1 cellular context compared by ENCODE assay signal in genomic region chr1:226309398-226310122, GRCh38.
TF ChIP-seq lines count a peak whose summit lies in the region.

No MANE protein-coding gene starts in this region.

TF ChIP-seq in K562, 482 proteins besides CTCF, POLR2A, EP300 and RAD21 (continued from another document and continues in another):
- TF ChIP-seq HMBOX1 (IDR thresholded peaks at IDR 0.05) (no peak), HDAC2 (IDR thresholded peaks at IDR 0.05) (no peak), ZNF512 (tag; IDR thresholded peaks at IDR 0.05) (no peak), TCFL5 (CRISPR knock-in tag; conservative IDR thresholded peaks at IDR 0.05) (no peak), ETV1 (tag; conservative IDR thresholded peaks at IDR 0.05; ENCODE audit: low read depth) (no peak), ILF3 (IDR thresholded peaks at IDR 0.05; ENCODE audit: borderline replicate concordance) (no peak), ZBTB7A (IDR thresholded peaks at IDR 0.05; ENCODE audit: borderline replicate concordance, control insufficient read depth, low read depth, low read length) (peak; percentile 4; the same call in 1 of the 2 replicates), ZNF280A (IDR thresholded peaks at IDR 0.05; ENCODE audit: low read depth, partially characterized antibody) (no peak), PHF8 (IDR thresholded peaks at IDR 0.05; ENCODE audit: borderline replicate concordance, low read length) (peak; percentile 72; the same call in 1 of the 2 replicates), USF1 (CRISPR knock-in tag; IDR thresholded peaks at IDR 0.05) (no peak), ATF3 (IDR thresholded peaks at IDR 0.05) (no peak), ATF3 (CRISPR knock-in tag; conservative IDR thresholded peaks at IDR 0.05) (no peak), SFPQ (IDR thresholded peaks at IDR 0.05; ENCODE audit: low read depth, low read length) (no peak), TFE3 (CRISPR knock-in tag; IDR thresholded peaks at IDR 0.05) (no peak), CREB3L1 (IDR thresholded peaks at IDR 0.05; ENCODE audit: borderline replicate concordance, low read depth) (no peak; the same call in 1 of the 2 replicates), HDAC1 (IDR thresholded peaks at IDR 0.05) (peak in 1 of 2 experiments; percentile 71; a peak in 2 of 4 replicates), ATF6 (CRISPR knock-in tag; IDR thresholded peaks at IDR 0.05) (no peak; the same call in 1 of the 2 replicates), ID3 (CRISPR knock-in tag; IDR thresholded peaks at IDR 0.05) (no peak), ID3 (tag; IDR thresholded peaks at IDR 0.05) (peak; percentile 43; the same call in 1 of the 2 replicates), POLR2AphosphoS2 (IDR thresholded peaks at IDR 0.05; ENCODE audit: low read length) (no peak), NEUROD1 (IDR thresholded peaks at IDR 0.05; ENCODE audit: borderline replicate concordance, low read depth, low read length, partially characterized antibody) (no peak), ZNF175 (CRISPR knock-in tag; IDR thresholded peaks at IDR 0.05; ENCODE audit: low read depth) (no peak), ZNF778 (CRISPR knock-in tag; IDR thresholded peaks at IDR 0.05) (no peak), BRF2 (IDR thresholded peaks at IDR 0.05; ENCODE audit: borderline replicate concordance, insufficient read depth, insufficient read length) (no peak), ZNF444 (CRISPR knock-in tag; IDR thresholded peaks at IDR 0.05) (no peak), ZNF75A (CRISPR knock-in tag; IDR thresholded peaks at IDR 0.05) (no peak), ZNF584 (CRISPR knock-in tag; IDR thresholded peaks at IDR 0.05; ENCODE audit: low read depth) (0 out of 2 replicates have a peak, but pooled peaks have one; percentile 66), XRCC3 (IDR thresholded peaks at IDR 0.05) (no peak), HEY1 (CRISPR knock-in tag; IDR thresholded peaks at IDR 0.05; ENCODE audit: borderline replicate concordance) (no peak), LARP7 (IDR thresholded peaks at IDR 0.05) (no peak), NR2C2 (CRISPR knock-in tag; IDR thresholded peaks at IDR 0.05) (no peak), NR2C2 (tag; IDR thresholded peaks at IDR 0.05) (no peak), TRIM28 (IDR thresholded peaks at IDR 0.05) (no peak), ZNF212 (CRISPR knock-in tag; IDR thresholded peaks at IDR 0.05) (no peak), ZSCAN29 (IDR thresholded peaks at IDR 0.05) (no peak), BRF1 (IDR thresholded peaks at IDR 0.05; ENCODE audit: borderline replicate concordance, extremely low read depth, insufficient read length) (no peak), ERF (CRISPR knock-in tag; IDR thresholded peaks at IDR 0.05) (peak; percentile 37; the same call in 1 of the 2 replicates), ZNF232 (CRISPR knock-in tag; IDR thresholded peaks at IDR 0.05) (no peak), SMC3 (conservative IDR thresholded peaks at IDR 0.05; ENCODE audit: insufficient read depth, low read depth, low read length) (no peak), CREBBP (IDR thresholded peaks at IDR 0.05; ENCODE audit: low read depth, low read length) (no peak), RNF219 (CRISPR knock-in tag; IDR thresholded peaks at IDR 0.05) (no peak), ZBTB49 (CRISPR knock-in tag; IDR thresholded peaks at IDR 0.05; ENCODE audit: borderline replicate concordance) (no peak), ZNF764 (CRISPR knock-in tag; IDR thresholded peaks at IDR 0.05; ENCODE audit: low read depth) (no peak)
